17 cellular contexts compared by ENCODE assay signal in the genomic region with DNA sequence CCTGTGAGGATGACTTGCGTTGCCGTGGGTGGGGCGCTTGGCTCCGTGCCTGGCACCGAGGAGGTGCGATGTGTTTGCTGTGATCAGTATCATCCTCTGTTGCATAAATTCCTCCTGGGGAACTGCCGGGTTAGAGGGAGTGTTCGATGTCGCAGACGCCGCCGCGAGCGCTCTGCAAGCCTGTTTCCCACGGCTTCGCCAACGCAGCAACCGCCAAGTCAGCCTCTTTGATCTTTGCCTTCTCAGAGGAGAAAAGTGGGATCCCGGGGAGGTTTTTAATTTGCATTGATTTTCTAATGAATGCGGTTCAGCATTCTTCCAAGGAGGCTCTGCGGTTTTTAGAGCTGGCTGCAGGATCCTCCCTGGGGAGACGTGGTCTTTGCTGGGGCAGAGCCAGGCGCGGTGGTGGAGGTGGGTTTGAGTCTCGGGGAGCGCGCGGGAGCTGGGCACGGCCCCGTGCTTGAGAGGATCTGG. TPM values are rescaled to one million over a fixed set of nuclear protein-coding genes. Genes with fewer than 3 reads are reported as not detected.
DNase-seq lines count a peak whose midpoint lies in the region; ATAC-seq and TF ChIP-seq lines count a peak whose summit lies in the region.
"Had no signal": no experiment of that assay in that cellular context is flagged by ENCODE, and none has a peak within 500 bp of the region (broad histone marks: within the 10 kb centered on the region; RNA-seq: fewer than 3 reads in every experiment).

No MANE protein-coding gene starts in this region.

- intact Hi-C loops in A673 (cut with micrococcal nuclease; ENCODE audit: unreplicated experiment) (loop anchor here (5.0 kb wide), 1 partner anchor 56 kb away; the partner anchor contains the start of gene CLEC11A), PC-3 (cut with micrococcal nuclease) (no loop called here), head of caudate nucleus (cut with DNase I) (no loop called here)

- H3K4me1 ChIP-seq in A673 (ENCODE audit: insufficient read depth, low read length, poor library complexity, severe bottlenecking) (peaks cover 17% of the 10 kb centered on the region), GM23248 (ENCODE audit: insufficient read depth) (no peaks in the 10 kb centered on the region), PC-3 (ENCODE audit: insufficient read depth, low read length) (no peaks in the 10 kb centered on the region)
- H3K4me1 ChIP-seq: BE2C, gastrocnemius medialis had no signal

- no peaks in the 10 kb centered on the region for H3K9me2 ChIP-seq in GM23248 (ENCODE audit: insufficient read depth)
- no peaks in the 10 kb centered on the region for H3K9me2 ChIP-seq in PC-3 (replicated peaks; ENCODE audit: low read length)

- 2 to 6% methylated on average over 30 of the region's 30 CpGs for WGBS in GM23248 (ENCODE audit: low coverage in 1 of 2, low lambda C conversion rate in 2 of 2, missing lambda C conversion rate in 2 of 2), 2 experiments

- H3K27ac ChIP-seq in A673 (ENCODE audit: low read depth, low read length, poor library complexity, severe bottlenecking) (no peak overlapping the region), GM23248 (no peak overlapping the region), PC-3 (ENCODE audit: low read length) (no peak overlapping the region)
- H3K27ac ChIP-seq: gastrocnemius medialis had no signal

- ATAC-seq in PC-3 (no peak; the same call in 1 of the 2 replicates), GM18517 (IDR thresholded peaks at IDR 0.05; ENCODE audit: unreplicated experiment) (no peak)
- ATAC-seq: gastrocnemius medialis, GM12878 had no signal

- H2AFZ ChIP-seq in GM23248 = no peak overlapping the region
- H2AFZ ChIP-seq in PC-3 (ENCODE audit: low read length) = no peak overlapping the region

- TF ChIP-seq CTCF in A673 (conservative IDR thresholded peaks at IDR 0.05; ENCODE audit: low read depth, low read length) (no peak), PC-3 (conservative IDR thresholded peaks at IDR 0.05; ENCODE audit: low read depth, low read length) (no peak)

- H4K20me1 ChIP-seq in GM23248 (ENCODE audit: insufficient read depth) (no peaks in the 10 kb centered on the region), PC-3 (ENCODE audit: low read length) (no peaks in the 10 kb centered on the region)

- peak overlapping the region; percentile 39 for H3K4me3 ChIP-seq in A673 (ENCODE audit: low read depth, low read length, poor library complexity, severe bottlenecking)
- no peak overlapping the region for H3K4me3 ChIP-seq in GM23248
- peak overlapping the region; percentile 4; the same call in 1 of the 2 replicates for H3K4me3 ChIP-seq in PC-3 (ENCODE audit: low read length)
- H3K4me3 ChIP-seq: gastrocnemius medialis, GM12878, skin epidermis had no signal

- H3F3A ChIP-seq in GM23248 (ENCODE audit: insufficient read depth) (no peaks in the 10 kb centered on the region), PC-3 (ENCODE audit: low read length, unreplicated experiment) (no peaks in the 10 kb centered on the region)

- H3K27me3 ChIP-seq in A673 (replicated peaks; ENCODE audit: insufficient read depth, low read depth, low read length, poor library complexity) (no peaks in the 10 kb centered on the region), GM23248 (replicated peaks; ENCODE audit: insufficient read depth) (peaks cover 57% of the 10 kb centered on the region), PC-3 (ENCODE audit: low read length) (peaks cover 71% of the 10 kb centered on the region)

- H3K9ac ChIP-seq in GM23248 (no peak overlapping the region), PC-3 (ENCODE audit: low read length) (no peak overlapping the region)

- H3K9me3 ChIP-seq in A673 (ENCODE audit: low read depth, low read length, poor library complexity, severe bottlenecking) = no peaks in the 10 kb centered on the region
- H3K9me3 ChIP-seq in GM23248 (ENCODE audit: low read depth) = no peaks in the 10 kb centered on the region
- H3K9me3 ChIP-seq in PC-3 (ENCODE audit: low read length) = no peaks in the 10 kb centered on the region
- H3K9me3 ChIP-seq: BE2C had no signal

- POLR2A ChIA-PET in A673 (lab: Charles Lee; ENCODE audit: low non-redundant PET) = interaction anchor here (0.7 kb wide), 1 partner anchor 420 kb away, joined by 3 read pairs; no protein-coding TSS in a partner anchor
- POLR2A ChIA-PET in PC-3 (lab: Charles Lee; ENCODE audit: unreplicated experiment) = interaction anchor here (0.6 kb wide), 1 partner anchor 113 kb away, joined by 30 read pairs; no protein-coding TSS in a partner anchor

- in situ Hi-C loops in GM23248 (cut with MboI) = loop anchor here (25.0 kb wide), 1 partner anchor 416 kb away; the partner anchor contains the start of gene NAPSA

- CTCF ChIA-PET in A673 (lab: Charles Lee) = interaction anchor here (1.1 kb wide), 1 partner anchor 53 kb away, joined by 10 read pairs; no protein-coding TSS in a partner anchor
- CTCF ChIA-PET in PC-3 (lab: Charles Lee) = interaction anchor here (0.6 kb wide), 1 partner anchor 235 kb away, joined by 4 read pairs; no protein-coding TSS in a partner anchor

- H3K79me2 ChIP-seq in GM23248 (ENCODE audit: insufficient read depth) (no peaks in the 10 kb centered on the region), PC-3 (ENCODE audit: low read length) (no peaks in the 10 kb centered on the region)

- BruUV-seq in A673 (replicated peaks; lab: Mats Ljungman, UMichigan) = no TSS peak
- no TSS peak for BruUV-seq in PC-3 (replicated peaks; lab: Mats Ljungman, UMichigan)

- no peak overlapping the region for H3K4me2 ChIP-seq in GM23248 (ENCODE audit: unreplicated experiment)
- H3K4me2 ChIP-seq in PC-3 (ENCODE audit: low read length) = peak overlapping the region; percentile 13

- H3K36me3 ChIP-seq in A673 (ENCODE audit: insufficient read depth, low read length, poor library complexity, severe bottlenecking) (no peaks in the 10 kb centered on the region), GM23248 (ENCODE audit: low read depth) (no peaks in the 10 kb centered on the region), PC-3 (ENCODE audit: low read depth, low read length) (no peaks in the 10 kb centered on the region)
- H3K36me3 ChIP-seq: BE2C, gastrocnemius medialis had no signal

- DNase-seq in A673 (ENCODE audit: low spot score) (peak; percentile 85), GM23248 (peak; percentile 63), PC-3 (no peak), head of caudate nucleus (peak; percentile 41 to 93 (median 78)), NCI-H510A treated with DMSO at 0.1 percent for 48 hours (lab: John Stamatoyannopoulos, UW) (no peak), UCSD-AML1 (lab: John Stamatoyannopoulos, UW; ENCODE audit: unreplicated experiment) (no peak)
- no peak for DNase-seq in stimulated activated naive CD4-positive, alpha-beta T cell treated with Interleukin-2 at 50 U/mL for 16 hours (lab: John Stamatoyannopoulos, UW)
- DNase-seq: activated T-cell treated with anti-CD3 and anti-CD28 coated beads, Interleukin-2, amount 50 U/mL, for 24 hours; BE2C; gastrocnemius medialis; midbrain had no signal

RNA-seq across cellular contexts. Expression of gene GPR32, which starts 7.6 kb away (rescaled TPM):
- total RNA-seq in A673 (2021) (not detected in 2 replicates), PC-3 (2014; rRNA removed) (not detected in 2 replicates)
- total RNA-seq in GM23248 (2014; rRNA removed; shearing (Covaris generic)) = not detected in 2 replicates
- not detected in 2 replicates for polyA plus RNA-seq in GM23248 (2016; fragmentation: Nextera tagmentation; extraction: Ambion mirVana)
- total RNA-seq: cardiac septum; gastrocnemius medialis; GM12878; HT1080; T-helper 1 cell treated with Interleukin-12 subunit alpha and Interleukin-12 subunit beta and Interleukin-4 antibody, amounts not matched to agents 30 ng/mL and 1 ng/mL, for 36 hours had no signal
- polyA plus RNA-seq: GM12878 had no signal

RNA-seq across cellular contexts. Expression of gene ACP4, which starts 12.3 kb away (rescaled TPM):
- total RNA-seq in A673 (2021) (not detected in 2 replicates), PC-3 (2014; rRNA removed) (not detected in 2 replicates)
- total RNA-seq in GM23248 (2014; rRNA removed; shearing (Covaris generic)) = not detected in 2 replicates
- not detected in 2 replicates for polyA plus RNA-seq in GM23248 (2016; fragmentation: Nextera tagmentation; extraction: Ambion mirVana)
- total RNA-seq: cardiac septum; gastrocnemius medialis; GM12878; HT1080; T-helper 1 cell treated with Interleukin-12 subunit alpha and Interleukin-12 subunit beta and Interleukin-4 antibody, amounts not matched to agents 30 ng/mL and 1 ng/mL, for 36 hours had no signal
- polyA plus RNA-seq: GM12878 had no signal

RNA-seq across cellular contexts. Expression of gene KLK1, which starts 45.7 kb away (rescaled TPM):
- total RNA-seq in A673 (2021) (0.68 TPM in 1 of 2 replicates, not detected in the other), PC-3 (2014; rRNA removed) (not detected in 2 replicates)
- total RNA-seq in GM23248 (2014; rRNA removed; shearing (Covaris generic)) = not detected in 2 replicates
- not detected in 2 replicates for polyA plus RNA-seq in GM23248 (2016; fragmentation: Nextera tagmentation; extraction: Ambion mirVana)
- total RNA-seq: cardiac septum, HT1080 had no signal

RNA-seq across cellular contexts. Expression of gene CLEC11A, which starts 54.7 kb away (rescaled TPM):
- total RNA-seq in A673 (2021) = 59.1 TPM in 2 replicates
- total RNA-seq in GM23248 (2014; rRNA removed; shearing (Covaris generic)) = 145 and 164 TPM in 2 replicates
- 122 and 127 TPM in 2 replicates for polyA plus RNA-seq in GM23248 (2016; fragmentation: Nextera tagmentation; extraction: Ambion mirVana)
- 2.3 and 2.4 TPM in 2 replicates for total RNA-seq in PC-3 (2014; rRNA removed)
- total RNA-seq: GM12878 had no signal
- polyA plus RNA-seq: GM12878 had no signal

RNA-seq across cellular contexts. Expression of gene KLK15, which starts 55.5 kb away (rescaled TPM):
- total RNA-seq in A673 (2021) = not detected in 2 replicates
- not detected in 2 replicates for total RNA-seq in GM23248 (2014; rRNA removed; shearing (Covaris generic))
- polyA plus RNA-seq in GM23248 (2016; fragmentation: Nextera tagmentation; extraction: Ambion mirVana) = not detected in 2 replicates
- 1.3 TPM in 1 of 2 replicates, not detected in the other for total RNA-seq in PC-3 (2014; rRNA removed)
- total RNA-seq: cardiac septum; gastrocnemius medialis; GM12878; HT1080; T-helper 1 cell treated with Interleukin-12 subunit alpha and Interleukin-12 subunit beta and Interleukin-4 antibody, amounts not matched to agents 30 ng/mL and 1 ng/mL, for 36 hours had no signal

Comparison
In these comparisons a context has a peak if more than half of its experiments do, and no peak if none do; other contexts are left out.
1. DNase-seq: peak in A673 (single experiment), GM23248 (single experiment) and head of caudate nucleus (42 of 42); none in PC-3 (single experiment), NCI-H510A treated with DMSO at 0.1 percent for 48 hours (single experiment), stimulated activated naive CD4-positive, alpha-beta T cell treated with Interleukin-2 at 50 U/mL for 16 hours (single experiment) and UCSD-AML1 (single experiment).